ENCODE assay signal across 13 cellular contexts in genomic region chr17:58402047-58402446, GRCh38. TPM values are rescaled to one million over a fixed set of nuclear protein-coding genes. Genes with fewer than 3 reads are reported as not detected.
DNase-seq lines count a peak whose midpoint lies in the region; ATAC-seq, FAIRE-seq and TF ChIP-seq lines count a peak whose summit lies in the region.
"Had no signal": no experiment of that assay in that cellular context is flagged by ENCODE, and none has a peak within 500 bp of the region (broad histone marks: within the 10 kb centered on the region; RNA-seq: fewer than 3 reads in every experiment).

No MANE protein-coding gene starts in this region.

- TF ChIP-seq CTCF in A549 (IDR thresholded peaks at IDR 0.05) (no peak), H9 (conservative IDR thresholded peaks at IDR 0.05) (no peak), hepatocyte (IDR thresholded peaks at IDR 0.05; ENCODE audit: poor library complexity) (no peak), gastroesophageal sphincter (IDR thresholded peaks at IDR 0.05) (no peak)
- no peak for TF ChIP-seq CTCF in activated CD8-positive, alpha-beta T cell treated with anti-CD3 and anti-CD28 coated beads for 36 hours (IDR thresholded peaks at IDR 0.05)

- TF ChIP-seq RAD21 in A549 (conservative IDR thresholded peaks at IDR 0.05 in 1 of 2, IDR thresholded peaks at IDR 0.05 in 1 of 2), result no peak

- no peaks in the 10 kb centered on the region for H3K36me3 ChIP-seq in hepatocyte (replicated peaks; ENCODE audit: insufficient read depth, low read depth)
- H3K36me3 ChIP-seq in gastroesophageal sphincter, result no peaks in the 10 kb centered on the region

- no peak overlapping the region for H4K91ac ChIP-seq in H9 (ENCODE audit: insufficient read length, low read depth, low read length)

- H2BK15ac ChIP-seq in H9 (ENCODE audit: low read depth, low read length), result no peak overlapping the region

- CTCF ChIA-PET in A549 (lab: Yijun Ruan, JAX), result interaction anchor here (0.5 to 2.2 kb wide), 3 partner anchors 11 to 216 kb away, joined by 3 to 7 read pairs (median 3); partner anchors contain the start of gene RNF43
- CTCF ChIA-PET in activated CD8-positive, alpha-beta T cell treated with anti-CD3 and anti-CD28 coated beads for 36 hours (lab: Charles Lee), result interaction anchor here (0.8 kb wide), 1 partner anchor 41 kb away, joined by 4 read pairs; no protein-coding TSS in a partner anchor

- no peak overlapping the region for H3K23ac ChIP-seq in H9 (ENCODE audit: insufficient read length, low read depth, low read length)

- H3K23me2 ChIP-seq in H9 (ENCODE audit: insufficient read length, low read depth, low read length, poor library complexity, severe bottlenecking), result no peaks in the 10 kb centered on the region

- H3T11ph ChIP-seq in H9 (ENCODE audit: low read length), result peak overlapping the region; percentile 88

- peaks cover 46% of the 10 kb centered on the region in 2 experiments for H3K4me1 Mint-ChIP-seq in H9
- peaks cover 8% of the 10 kb centered on the region for H3K4me1 Mint-ChIP-seq in activated CD8-positive, alpha-beta T cell treated with anti-CD3 and anti-CD28 coated beads for 36 hours (ENCODE audit: low read depth)

- no peak overlapping the region for H2AFZ ChIP-seq in H9 (ENCODE audit: low read length)
- no peak overlapping the region for H2AFZ ChIP-seq in hepatocyte

- H3K27me3 Mint-ChIP-seq in H9 (ENCODE audit: low read depth), result peaks cover 94% of the 10 kb centered on the region
- no peaks in the 10 kb centered on the region for H3K27me3 Mint-ChIP-seq in activated CD8-positive, alpha-beta T cell treated with anti-CD3 and anti-CD28 coated beads for 36 hours

- no peaks in the 10 kb centered on the region for H3K79me2 ChIP-seq in H9 (ENCODE audit: insufficient read depth, low read length)
- H3K79me2 ChIP-seq in hepatocyte, result peaks cover 82% of the 10 kb centered on the region

- intact Hi-C loops in activated CD8-positive, alpha-beta T cell treated with anti-CD3 and anti-CD28 coated beads for 36 hours (cut with micrococcal nuclease), result no loop called here

- ATAC-seq in A549, result no peak
- peak; percentile 58 for ATAC-seq in activated CD8-positive, alpha-beta T cell treated with anti-CD3 and anti-CD28 coated beads for 36 hours
- no peak for ATAC-seq in gastroesophageal sphincter

- no peak overlapping the region for H2BK120ac ChIP-seq in H9 (ENCODE audit: low read depth, low read length, poor library complexity, severe bottlenecking)

- TF ChIP-seq POLR2A in A549 (IDR thresholded peaks at IDR 0.05; ENCODE audit: low read length) (no peak), gastroesophageal sphincter (IDR thresholded peaks at IDR 0.05) (no peak)

- no peak overlapping the region for H3K14ac ChIP-seq in H9 (ENCODE audit: insufficient read depth, low read length)

- no peak overlapping the region for H3K4me3 Mint-ChIP-seq in H9
- no peak overlapping the region for H3K4me3 Mint-ChIP-seq in activated CD8-positive, alpha-beta T cell treated with anti-CD3 and anti-CD28 coated beads for 36 hours
- H3K4me3 Mint-ChIP-seq: nephron had no signal

- no peak overlapping the region for H3K18ac ChIP-seq in H9 (ENCODE audit: insufficient read length, low read depth, low read length)

- DNase-seq in A549 (ENCODE audit: low read depth in 1 of 2, low spot score in 1 of 2) (no peak), H9 (no peak), hepatocyte (ENCODE audit: low spot score) (no peak), cerebellar nuclear complex (lab: John Stamatoyannopoulos, UW) (no peak), NCI-H748 treated with DMSO at 0.1 percent for 48 hours (lab: John Stamatoyannopoulos, UW) (no peak)
- DNase-seq in activated CD8-positive, alpha-beta T cell treated with anti-CD3 and anti-CD28 coated beads for 36 hours, result peak; percentile 37
- no peak for DNase-seq in central memory CD4-positive, alpha-beta T cell
- DNase-seq: activated CD4-positive, CD25-positive, alpha-beta regulatory T cell; NCI-H187 treated with DMSO at 0.1 percent for 48 hours had no signal

- H2AK5ac ChIP-seq in H9 (ENCODE audit: insufficient read length, low read length), result no peak overlapping the region

- H2BK12ac ChIP-seq in H9 (ENCODE audit: insufficient read length, low read depth, low read length), result no peak overlapping the region

- POLR2A ChIA-PET in A549 (lab: Yijun Ruan, JAX), result no interaction called here
- POLR2A ChIA-PET in activated CD8-positive, alpha-beta T cell treated with anti-CD3 and anti-CD28 coated beads for 36 hours (lab: Charles Lee), result no interaction called here

- H3K79me1 ChIP-seq in H9 (ENCODE audit: insufficient read depth, low read depth, low read length, poor library complexity, severe bottlenecking), result no peaks in the 10 kb centered on the region

- H4K20me1 ChIP-seq in H9 (ENCODE audit: control insufficient read depth, insufficient read depth, insufficient read length) (no peaks in the 10 kb centered on the region), hepatocyte (ENCODE audit: insufficient read depth, poor library complexity, severe bottlenecking) (no peaks in the 10 kb centered on the region)

- H3K4ac ChIP-seq in H9 (ENCODE audit: low read depth, low read length), result no peak overlapping the region

- no peak overlapping the region for H4K5ac ChIP-seq in H9 (ENCODE audit: insufficient read length, low read depth, low read length)

- H2BK5ac ChIP-seq in H9 (ENCODE audit: insufficient read length, low read length), result no peak overlapping the region

- H3K9me3 Mint-ChIP-seq in H9, result no peaks in the 10 kb centered on the region
- H3K9me3 Mint-ChIP-seq in activated CD8-positive, alpha-beta T cell treated with anti-CD3 and anti-CD28 coated beads for 36 hours, result no peaks in the 10 kb centered on the region
- H3K9me3 Mint-ChIP-seq: nephron had no signal

- no peak overlapping the region for H3K9ac ChIP-seq in H9 (ENCODE audit: extremely low read depth, insufficient read length, low read length)

- no peak overlapping the region for H3K4me3 ChIP-seq in A549
- no peak overlapping the region for H3K4me3 ChIP-seq in hepatocyte
- H3K4me3 ChIP-seq in gastroesophageal sphincter, result no peak overlapping the region

- H3K27ac ChIP-seq in A549 (peak overlapping the region in 1 of 2 experiments; percentile 0; a peak in 1 of 6 replicates), H9 (ENCODE audit: insufficient read length, low read depth, low read length) (no peak overlapping the region), hepatocyte (peak overlapping the region; percentile 8), gastroesophageal sphincter (no peak overlapping the region)
- H3K27ac ChIP-seq: RWPE1 had no signal

- no peaks in the 10 kb centered on the region for H3K36me3 Mint-ChIP-seq in H9 (ENCODE audit: insufficient read depth in 1 of 3, low read depth in 3 of 3)
- no peaks in the 10 kb centered on the region for H3K36me3 Mint-ChIP-seq in activated CD8-positive, alpha-beta T cell treated with anti-CD3 and anti-CD28 coated beads for 36 hours (ENCODE audit: low read depth)

- no peak overlapping the region for H2BK20ac ChIP-seq in H9 (ENCODE audit: low read depth, low read length, poor library complexity, severe bottlenecking)

- peaks cover 24% of the 10 kb centered on the region for H3K4me1 ChIP-seq in A549
- peaks cover 9% of the 10 kb centered on the region; the same call in 1 of the 2 replicates for H3K4me1 ChIP-seq in H9 (ENCODE audit: insufficient read depth, low read length)
- peaks cover 8% of the 10 kb centered on the region for H3K4me1 ChIP-seq in hepatocyte (ENCODE audit: insufficient read depth)
- no peaks in the 10 kb centered on the region for H3K4me1 ChIP-seq in gastroesophageal sphincter

- no peak overlapping the region for H3K27ac Mint-ChIP-seq in H9
- no peak overlapping the region for H3K27ac Mint-ChIP-seq in activated CD8-positive, alpha-beta T cell treated with anti-CD3 and anti-CD28 coated beads for 36 hours
- H3K27ac Mint-ChIP-seq: nephron had no signal

- H3K27me3 ChIP-seq in H9 (ENCODE audit: insufficient read depth, low read length), result peaks cover 43% of the 10 kb centered on the region
- H3K27me3 ChIP-seq in hepatocyte, result no peaks in the 10 kb centered on the region
- H3K27me3 ChIP-seq in gastroesophageal sphincter, result no peaks in the 10 kb centered on the region

- H3K9me3 ChIP-seq in A549, result no peaks in the 10 kb centered on the region
- H3K9me3 ChIP-seq in H9 (ENCODE audit: control insufficient read depth, low read depth, low read length), result no peaks in the 10 kb centered on the region
- H3K9me3 ChIP-seq in hepatocyte (ENCODE audit: low read depth), result no peaks in the 10 kb centered on the region
- H3K9me3 ChIP-seq in gastroesophageal sphincter, result no peaks in the 10 kb centered on the region

- no peak for FAIRE-seq in A549 (lab: Jason Lieb, UNC)
- FAIRE-seq: endothelial cell of umbilical vein had no signal

- TF ChIP-seq EP300 in A549 (IDR thresholded peaks at IDR 0.05), result no peak
- no peak for TF ChIP-seq EP300 in gastroesophageal sphincter (IDR thresholded peaks at IDR 0.05)

- H4K8ac ChIP-seq in H9 (replicated peaks; ENCODE audit: insufficient read length, low read depth, low read length), result no peak overlapping the region

- H3K9me2 ChIP-seq in hepatocyte (replicated peaks; ENCODE audit: insufficient read depth), result no peaks in the 10 kb centered on the region

- peak overlapping the region; percentile 27; the same call in 1 of the 3 replicates for H3K4me2 ChIP-seq in A549
- H3K4me2 ChIP-seq in H9 (ENCODE audit: insufficient read depth, insufficient read length, low read length), result no peak overlapping the region
- H3K4me2 ChIP-seq in hepatocyte, result no peak overlapping the region

- H3K56ac ChIP-seq in H9 (ENCODE audit: insufficient read length, low read depth, low read length), result no peak overlapping the region

RNA-seq across cellular contexts. Expression of gene RNF43, which starts 15.3 kb away (rescaled TPM):
- 6.3 and 6.6 TPM in 2 replicates for polyA plus RNA-seq in A549 (2011; rRNA removed)
- 0.82 and 0.83 TPM in 2 replicates for polyA plus RNA-seq in A549 (2012; cell fraction: cytosol; rRNA removed)
- polyA plus RNA-seq in A549 (2012; cell fraction: nucleus; rRNA removed), result 1.3 and 2.3 TPM in 2 replicates
- 1.6 to 2.6 TPM (median 2.5 TPM) in 3 replicates for polyA plus RNA-seq in A549 (2017; fragmentation: RNase III; extraction: RNeasy Plus Mini Kit Qiagen cat#74134 plus additional on column Dnase treatment)
- 2.8 and 3.2 TPM in 2 replicates for polyA minus RNA-seq in A549 (2011; rRNA and poly(A)+ RNA removed)
- 0.42 and 0.72 TPM in 2 replicates for total RNA-seq in H9 (2021)
- total RNA-seq in activated CD8-positive, alpha-beta T cell treated with anti-CD3 and anti-CD28 coated beads for 36 hours, result 1 to 10 TPM in 1 of 2 experiments, under 1 TPM in 1; 0.34 to 1.1 TPM
- total RNA-seq in hepatocyte, result 6.5 and 10.1 TPM in 2 replicates
- polyA plus RNA-seq in hepatocyte, result 7.9 and 12.4 TPM in 2 replicates
- total RNA-seq in gastroesophageal sphincter, result under 1 TPM in 2 of 4 donors, not detected in 2; 0.16 to 0.79 TPM
- total RNA-seq: endothelial cell of umbilical vein had no signal
- polyA plus RNA-seq: endothelial cell of umbilical vein had no signal

RNA-seq across cellular contexts. Expression of gene SUPT4H1, which starts 50.0 kb away (rescaled TPM):
- polyA plus RNA-seq in A549 (2011; rRNA removed) (241 and 260 TPM in 2 replicates), A549 (2017; fragmentation: RNase III; extraction: RNeasy Plus Mini Kit Qiagen cat#74134 plus additional on column Dnase treatment) (117 to 124 TPM (median 123 TPM) in 3 replicates), hepatocyte (91.3 and 108 TPM in 2 replicates)
- polyA plus RNA-seq in A549 (2012; cell fraction: cytosol; rRNA removed), result 112 and 123 TPM in 2 replicates
- 60.7 and 203 TPM in 2 replicates for polyA plus RNA-seq in A549 (2012; cell fraction: nucleus; rRNA removed)
- 81.6 and 112 TPM in 2 replicates for polyA minus RNA-seq in A549 (2011; rRNA and poly(A)+ RNA removed)
- total RNA-seq in H9 (2021) (107 and 109 TPM in 2 replicates), hepatocyte (54.5 and 62.1 TPM in 2 replicates), gastroesophageal sphincter (10 to 100 TPM; 40.1 to 55.4 (median 45.1) TPM)
- 100 to 1,000 TPM; 104 to 110 TPM for total RNA-seq in activated CD8-positive, alpha-beta T cell treated with anti-CD3 and anti-CD28 coated beads for 36 hours
